ENCODE assay signal across 18 cellular contexts in the genomic region with DNA sequence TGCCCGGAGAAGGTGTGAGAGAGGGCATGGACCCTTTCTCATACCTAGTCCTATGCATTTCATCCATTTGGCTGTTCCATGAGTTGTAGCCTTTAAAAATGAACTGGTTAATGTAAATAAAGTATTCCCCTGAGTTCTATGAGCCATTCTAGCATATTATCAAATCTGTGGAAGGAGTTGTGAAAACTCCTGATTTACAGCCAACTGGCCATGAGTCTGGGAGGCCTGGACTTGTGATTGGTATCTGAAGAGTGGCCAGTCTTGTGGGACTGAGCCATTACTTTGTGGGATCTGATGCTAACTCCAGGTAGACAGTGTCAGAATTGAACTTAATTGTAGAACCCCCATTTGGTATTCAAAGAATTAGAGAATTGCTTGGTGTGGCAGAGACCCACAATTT. TPM values are rescaled to one million over a fixed set of nuclear protein-coding genes. Genes with fewer than 3 reads are reported as not detected.
DNase-seq lines count a peak whose midpoint lies in the region; ATAC-seq and TF ChIP-seq lines count a peak whose summit lies in the region.
"Had no signal": no experiment of that assay in that cellular context is flagged by ENCODE, and none has a peak within 500 bp of the region (broad histone marks: within the 10 kb centered on the region; RNA-seq: fewer than 3 reads in every experiment).

No MANE protein-coding gene starts in this region.

- H3K4me1 ChIP-seq in right cardiac atrium (ENCODE audit: control insufficient read depth, insufficient read depth, low read length) = peaks cover 5% of the 10 kb centered on the region
- no peaks in the 10 kb centered on the region for H3K4me1 ChIP-seq in heart right ventricle
- H3K4me1 ChIP-seq in colonic mucosa = no peaks in the 10 kb centered on the region
- H3K4me1 ChIP-seq in effector memory CD4-positive, alpha-beta T cell (ENCODE audit: control insufficient read depth, insufficient read depth, low read length, poor library complexity, severe bottlenecking) = no peaks in the 10 kb centered on the region
- H3K4me1 ChIP-seq: HAP-1 had no signal

- no peak for TF ChIP-seq CTCF in heart right ventricle (IDR thresholded peaks at IDR 0.05)
- no peak for TF ChIP-seq CTCF in colonic mucosa (IDR thresholded peaks at IDR 0.05)

- H3K9me3 ChIP-seq in right cardiac atrium (ENCODE audit: control insufficient read depth, low read length) (no peaks in the 10 kb centered on the region), heart right ventricle (no peaks in the 10 kb centered on the region), colonic mucosa (no peaks in the 10 kb centered on the region)
- no peaks in the 10 kb centered on the region for H3K9me3 ChIP-seq in effector memory CD4-positive, alpha-beta T cell (ENCODE audit: control insufficient read depth, low read length)
- H3K9me3 ChIP-seq: BLaER1 treated with 17β-estradiol and CSF1 and Interleukin-3, amounts not matched to agents 10 nM and 100 nM; HAP-1 had no signal

- no peak overlapping the region for H3K9ac ChIP-seq in colonic mucosa (ENCODE audit: low read depth in 2 of 2, low read length in 2 of 2)
- H3K9ac ChIP-seq: BLaER1 treated with 17β-estradiol and CSF1 and Interleukin-3, amounts not matched to agents 10 nM and 100 nM had no signal

- H3K4me3 ChIP-seq in right cardiac atrium (ENCODE audit: low read length) (no peak overlapping the region), heart right ventricle (no peak overlapping the region), colonic mucosa (no peak overlapping the region)
- H3K4me3 ChIP-seq in effector memory CD4-positive, alpha-beta T cell (ENCODE audit: insufficient read depth, low read depth, low read length, poor library complexity, severe bottlenecking) = no peak overlapping the region
- H3K4me3 ChIP-seq: BLaER1 treated with 17β-estradiol and CSF1 and Interleukin-3, amounts not matched to agents 10 nM and 100 nM; GM12878; HAP-1 had no signal

- DNase-seq in right cardiac atrium = no peak
- no peak for DNase-seq in heart right ventricle
- DNase-seq in fibroblast of gingiva (ENCODE audit: low read depth) = peak; percentile 73
- peak; percentile 34 for DNase-seq in fibroblast of the conjunctiva (ENCODE audit: low read depth)
- no peak for DNase-seq in colonic mucosa
- no peak for DNase-seq in effector memory CD4-positive, alpha-beta T cell
- DNase-seq: 8988T; CD4-positive, CD25-positive, alpha-beta regulatory T cell; DMS79; IMR-90 had no signal

- ATAC-seq in right cardiac atrium (peak; percentile 37 to 58), heart right ventricle (no peak), HG03095 (IDR thresholded peaks at IDR 0.05; ENCODE audit: unreplicated experiment) (no peak), HG03108 (IDR thresholded peaks at IDR 0.05; ENCODE audit: unreplicated experiment) (no peak)
- ATAC-seq: GM12878 had no signal

- intact Hi-C loops in right cardiac atrium (cut with DNase I) (no loop called here), heart right ventricle (cut with DNase I) (no loop called here), colonic mucosa (cut with DNase I) (no loop called here)

- H3K36me3 ChIP-seq in heart right ventricle (no peaks in the 10 kb centered on the region), colonic mucosa (no peaks in the 10 kb centered on the region)
- H3K36me3 ChIP-seq in effector memory CD4-positive, alpha-beta T cell (ENCODE audit: control insufficient read depth, insufficient read depth, low read length) = no peaks in the 10 kb centered on the region
- H3K36me3 ChIP-seq: BLaER1 treated with 17β-estradiol and CSF1 and Interleukin-3, amounts not matched to agents 10 nM and 100 nM; HAP-1 had no signal

- no peak overlapping the region for H3K27ac ChIP-seq in right cardiac atrium (ENCODE audit: low read length)
- no peak overlapping the region for H3K27ac ChIP-seq in heart right ventricle
- no peak overlapping the region for H3K27ac ChIP-seq in colonic mucosa
- H3K27ac ChIP-seq in effector memory CD4-positive, alpha-beta T cell (ENCODE audit: insufficient read depth, low read length, poor library complexity, severe bottlenecking) = no peak overlapping the region
- H3K27ac ChIP-seq: BLaER1 treated with 17β-estradiol and CSF1 and Interleukin-3, amounts not matched to agents 10 nM and 100 nM had no signal

- H3K27me3 ChIP-seq in right cardiac atrium (ENCODE audit: control insufficient read depth, insufficient read depth) = no peaks in the 10 kb centered on the region
- H3K27me3 ChIP-seq in heart right ventricle = no peaks in the 10 kb centered on the region
- H3K27me3 ChIP-seq in colonic mucosa = no peaks in the 10 kb centered on the region
- H3K27me3 ChIP-seq in effector memory CD4-positive, alpha-beta T cell (replicated peaks; ENCODE audit: control insufficient read depth, insufficient read depth, low read length, poor library complexity, severe bottlenecking) = no peaks in the 10 kb centered on the region
- H3K27me3 ChIP-seq: BLaER1 treated with 17β-estradiol and CSF1 and Interleukin-3, amounts not matched to agents 10 nM and 100 nM had no signal

- WGBS in right cardiac atrium = 96% methylated on average over 1 of the region's 1 CpG
- 95 to 100% methylated on average over 1 of the region's 1 CpG for WGBS in heart right ventricle, 2 donors

RNA-seq across cellular contexts. Expression of a gene that starts 48.4 kb away (rescaled TPM):
- total RNA-seq in right cardiac atrium (10 to 100 TPM; 26.5 to 31.8 (median 28.4) TPM), heart right ventricle (10 to 100 TPM; 10.4 to 30.8 (median 16.3) TPM), colonic mucosa (10 to 100 TPM; 36.1 to 75.3 TPM)
- polyA plus RNA-seq in right cardiac atrium (21.1 TPM), heart right ventricle (10 to 100 TPM; 10.2 to 35.7 TPM)

RNA-seq across cellular contexts. Expression of a gene that starts 55.3 kb away (rescaled TPM):
- total RNA-seq in right cardiac atrium (not detected), heart right ventricle (under 1 TPM in 1 of 10 donors, not detected in 9; 0.05 TPM), colonic mucosa (under 1 TPM in 1 of 2 donors, not detected in 1; 0.15 TPM)
- polyA plus RNA-seq in right cardiac atrium (not detected), heart right ventricle (not detected)
- total RNA-seq: CD4-positive, CD25-positive, alpha-beta regulatory T cell; G401; GM12878; H1; HT-29; IMR-90 had no signal
- polyA plus RNA-seq: CD4-positive, CD25-positive, alpha-beta regulatory T cell; GM12878; IMR-90 had no signal

RNA-seq across cellular contexts. Expression of a gene that starts 55.4 kb away (rescaled TPM):
- total RNA-seq in right cardiac atrium (under 1 TPM in 1 of 4 donors, not detected in 3; 0.29 TPM), heart right ventricle (1 to 10 TPM in 1 of 10 donors, under 1 TPM in 1, not detected in 8; 0.20 to 1.2 TPM), colonic mucosa (1 to 10 TPM in 1 of 2 donors, under 1 TPM in 1; 0.85 to 6.7 TPM)
- polyA plus RNA-seq in right cardiac atrium (0.16 TPM), heart right ventricle (under 1 TPM in 1 of 2 donors, not detected in 1; 0.06 TPM)
- total RNA-seq: GM12878 had no signal

Comparison
In these comparisons a context has a peak if more than half of its experiments do, and no peak if none do; other contexts are left out.
1. ATAC-seq: peak in right cardiac atrium (2 of 2); none in heart right ventricle (0 of 8), HG03095 (single experiment) and HG03108 (single experiment).
2. DNase-seq: peak in fibroblast of gingiva (single experiment) and fibroblast of the conjunctiva (single experiment); none in right cardiac atrium (0 of 3), heart right ventricle (0 of 2), colonic mucosa (single experiment) and effector memory CD4-positive, alpha-beta T cell (0 of 3).